Comparison of ENCODE assay signal across 13 cellular contexts in genomic region chr11:19442554-19442910, GRCh38.
A peak's percentile ranks its signal among the peaks of the same experiment; 100 is the strongest.
DNase-seq lines count a peak whose midpoint lies in the region; ATAC-seq and TF ChIP-seq lines count a peak whose summit lies in the region.
"Had no signal": no experiment of that assay in that cellular context is flagged by ENCODE, and none has a peak within 500 bp of the region (broad histone marks: within the 10 kb centered on the region; RNA-seq: fewer than 3 reads in every experiment).

No MANE protein-coding gene starts in this region.

- H3K9me3 ChIP-seq in BLaER1 treated with 17β-estradiol and CSF1 and Interleukin-3, amounts not matched to agents 10 nM and 100 nM (replicated peaks in 1 of 11) = peaks cover 0 to 4% (median 0%) of the 10 kb centered on the region in 11 experiments; a peak in 1 of 22 replicates
- H3K9me3 ChIP-seq in mesenchymal stem cell (ENCODE audit: control insufficient read depth, low read length) = no peaks in the 10 kb centered on the region

- no peak overlapping the region for H4K8ac ChIP-seq in mesenchymal stem cell (ENCODE audit: low read length)

- no peak overlapping the region for H2BK5ac ChIP-seq in mesenchymal stem cell (ENCODE audit: low read depth, low read length, poor library complexity, severe bottlenecking)

- peak; percentile 6 for TF ChIP-seq CTCF in GM10266 (IDR thresholded peaks at IDR 0.05; ENCODE audit: control insufficient read depth, insufficient read depth, low read depth, missing control alignments)
- TF ChIP-seq CTCF in RWPE1 (conservative IDR thresholded peaks at IDR 0.05; ENCODE audit: low read depth) = no peak

- H2BK12ac ChIP-seq in mesenchymal stem cell (ENCODE audit: low read length in 2 of 2) = peak overlapping the region in 1 of 2 experiments; percentile 13

- H3K4me2 ChIP-seq in BLaER1 treated with 17β-estradiol and CSF1 and Interleukin-3, amounts not matched to agents 10 nM and 100 nM = peak overlapping the region; percentile 79 to 95 (median 89)
- no peak overlapping the region for H3K4me2 ChIP-seq in mesenchymal stem cell (ENCODE audit: low read length, poor library complexity, severe bottlenecking)

- H3K4me3 ChIP-seq in BLaER1 treated with 17β-estradiol and CSF1 and Interleukin-3, amounts not matched to agents 10 nM and 100 nM = no peak overlapping the region
- no peak overlapping the region for H3K4me3 ChIP-seq in mesenchymal stem cell (ENCODE audit: insufficient read depth in 1 of 2, low read depth in 1 of 2, low read length in 2 of 2)
- H3K4me3 ChIP-seq: GM23248 had no signal

- H2AK5ac ChIP-seq in mesenchymal stem cell (ENCODE audit: low read length, severe bottlenecking) = no peak overlapping the region

- H3K23ac ChIP-seq in mesenchymal stem cell (ENCODE audit: low read length in 2 of 2) = no peak overlapping the region

- no peak overlapping the region for H3K18ac ChIP-seq in mesenchymal stem cell (ENCODE audit: low read depth in 1 of 2, low read length in 2 of 2)

- peaks cover 30 to 44% (median 37%) of the 10 kb centered on the region in 10 experiments for H3K4me1 ChIP-seq in BLaER1 treated with 17β-estradiol and CSF1 and Interleukin-3, amounts not matched to agents 10 nM and 100 nM
- peaks cover 8% of the 10 kb centered on the region for H3K4me1 ChIP-seq in mesenchymal stem cell (ENCODE audit: control insufficient read depth, insufficient read depth, low read depth, low read length)

- CTCF ChIA-PET in RWPE1 (lab: Yijun Ruan, JAX) = no interaction called here

- no peaks in the 10 kb centered on the region for H3K27me3 ChIP-seq in BLaER1 treated with 17β-estradiol and CSF1 and Interleukin-3, amounts not matched to agents 10 nM and 100 nM
- peaks cover 0 to 7% of the 10 kb centered on the region in 2 experiments for H3K27me3 ChIP-seq in mesenchymal stem cell (ENCODE audit: control insufficient read depth in 1 of 2, insufficient read depth in 1 of 2, low read length in 2 of 2)

- H3K4ac ChIP-seq in mesenchymal stem cell (ENCODE audit: low read depth in 1 of 2, low read length in 2 of 2) = no peak overlapping the region

- peak overlapping the region in 7 of 11 experiments; percentile 55 to 75 (median 68); a peak in 11 of 22 replicates for H3K27ac ChIP-seq in BLaER1 treated with 17β-estradiol and CSF1 and Interleukin-3, amounts not matched to agents 10 nM and 100 nM
- H3K27ac ChIP-seq in RWPE1 = peak overlapping the region; percentile 76
- no peak overlapping the region for H3K27ac ChIP-seq in mesenchymal stem cell (ENCODE audit: low read length, poor library complexity, severe bottlenecking)
- H3K27ac ChIP-seq: GM23248 had no signal

- H4K91ac ChIP-seq in mesenchymal stem cell (ENCODE audit: low read length) = no peak overlapping the region

- no peaks in the 10 kb centered on the region for H3K36me3 ChIP-seq in BLaER1 treated with 17β-estradiol and CSF1 and Interleukin-3, amounts not matched to agents 10 nM and 100 nM
- no peaks in the 10 kb centered on the region for H3K36me3 ChIP-seq in mesenchymal stem cell (ENCODE audit: control insufficient read depth in 1 of 2, insufficient read depth in 2 of 2, low read depth in 1 of 2, low read length in 2 of 2)

- peak overlapping the region; percentile 24 for H2AFZ ChIP-seq in mesenchymal stem cell (ENCODE audit: low read depth, low read length)
- H2AFZ ChIP-seq: GM23248 had no signal

- no peaks in the 10 kb centered on the region for H3K79me1 ChIP-seq in mesenchymal stem cell (replicated peaks; ENCODE audit: low read length, poor library complexity, severe bottlenecking)

- DNase-seq in GM10266 (ENCODE audit: extremely low spot score) = no peak
- DNase-seq in RWPE1 (ENCODE audit: low spot score) = no peak
- DNase-seq in mesenchymal stem cell = no peak
- DNase-seq in cerebellum (ENCODE audit: low spot score) = no peak
- no peak for DNase-seq in T-helper 9 cell
- DNase-seq: activated CD4-positive, alpha-beta T cell treated with anti-CD3 and anti-CD28 coated beads for 1 hour; NCI-H2081; NCI-H524; nephron progenitor cell; retina had no signal

- no peak overlapping the region for H3K14ac ChIP-seq in mesenchymal stem cell (ENCODE audit: low read length in 2 of 2)

- no peak overlapping the region for H3K9ac ChIP-seq in BLaER1 treated with 17β-estradiol and CSF1 and Interleukin-3, amounts not matched to agents 10 nM and 100 nM
- no peak overlapping the region for H3K9ac ChIP-seq in mesenchymal stem cell (ENCODE audit: low read length)
- H3K9ac ChIP-seq: GM23248 had no signal

- no peak overlapping the region for H2BK120ac ChIP-seq in mesenchymal stem cell (ENCODE audit: low read depth, low read length)

- ATAC-seq in GM19452 (IDR thresholded peaks at IDR 0.05; ENCODE audit: unreplicated experiment) = no peak

- no peak overlapping the region for H2BK15ac ChIP-seq in mesenchymal stem cell (ENCODE audit: low read depth, poor library complexity, severe bottlenecking)

- POLR2A ChIA-PET in RWPE1 (lab: Yijun Ruan, JAX; ENCODE audit: low non-redundant PET) = no interaction called here

- no peaks in the 10 kb centered on the region for H4K20me1 ChIP-seq in BLaER1 treated with 17β-estradiol and CSF1 and Interleukin-3, amounts not matched to agents 10 nM and 100 nM
